ENCODE assay signal across 9 cellular contexts in genomic region chr4:5206391-5206790, GRCh38.
DNase-seq lines count a peak whose midpoint lies in the region; ATAC-seq and TF ChIP-seq lines count a peak whose summit lies in the region.
"Had no signal": no experiment of that assay in that cellular context is flagged by ENCODE, and none has a peak within 500 bp of the region (broad histone marks: within the 10 kb centered on the region; RNA-seq: fewer than 3 reads in every experiment).

No MANE protein-coding gene starts in this region.

- H3K9me3 ChIP-seq in H9 (ENCODE audit: control insufficient read depth, low read depth, low read length): no peaks in the 10 kb centered on the region

- H3K36me3 Mint-ChIP-seq in H9 (ENCODE audit: insufficient read depth in 1 of 3, low read depth in 3 of 3): peaks cover 10 to 30% (median 18%) of the 10 kb centered on the region in 3 experiments

- H3K56ac ChIP-seq in H9 (ENCODE audit: insufficient read length, low read depth, low read length): no peak overlapping the region

- no peak overlapping the region for H3K4me2 ChIP-seq in H9 (ENCODE audit: insufficient read depth, insufficient read length, low read length)

- peak overlapping the region in 1 of 3 experiments; percentile 71; a peak in 1 of 7 replicates for H3K27ac Mint-ChIP-seq in H9
- H3K27ac Mint-ChIP-seq: WTC11 had no signal

- no peak overlapping the region for H3K14ac ChIP-seq in H9 (ENCODE audit: insufficient read depth, low read length)

- H2BK20ac ChIP-seq in H9 (ENCODE audit: low read depth, low read length, poor library complexity, severe bottlenecking): no peak overlapping the region

- peaks cover 3% of the 10 kb centered on the region; the same call in 1 of the 2 replicates for H3K27me3 Mint-ChIP-seq in H9 (ENCODE audit: low read depth)

- no peaks in the 10 kb centered on the region for H3K27me3 ChIP-seq in brain microvascular endothelial cell (replicated peaks)
- H3K27me3 ChIP-seq in H9 (ENCODE audit: insufficient read depth, low read length): no peaks in the 10 kb centered on the region

- peaks cover 41 to 44% of the 10 kb centered on the region in 2 experiments for H3K4me1 Mint-ChIP-seq in H9

- no peak overlapping the region for H2BK15ac ChIP-seq in H9 (ENCODE audit: low read depth, low read length)

- no peak overlapping the region for H2BK5ac ChIP-seq in H9 (ENCODE audit: insufficient read length, low read length)

- no peak overlapping the region for H3K18ac ChIP-seq in H9 (ENCODE audit: insufficient read length, low read depth, low read length)

- DNase-seq in AG10803 (ENCODE audit: low read depth) (peak; percentile 92), NCI-H1092 (lab: John Stamatoyannopoulos, UW) (peak; percentile 61), brain microvascular endothelial cell (peak; percentile 84), medulla oblongata (ENCODE audit: extremely low spot score) (peak; percentile 51), H9 (no peak), NCI-H2107 (lab: John Stamatoyannopoulos, UW) (no peak)

- H2BK120ac ChIP-seq in H9 (ENCODE audit: low read depth, low read length, poor library complexity, severe bottlenecking): no peak overlapping the region

- H3K36me3 ChIP-seq in brain microvascular endothelial cell (replicated peaks): no peaks in the 10 kb centered on the region

- H2AK5ac ChIP-seq in H9 (ENCODE audit: insufficient read length, low read length): no peak overlapping the region

- TF ChIP-seq CTCF in AG10803 (conservative IDR thresholded peaks at IDR 0.05; ENCODE audit: low read length) (no peak), brain microvascular endothelial cell (IDR thresholded peaks at IDR 0.05; ENCODE audit: low read depth, low read length, missing control alignments) (no peak), H9 (conservative IDR thresholded peaks at IDR 0.05) (no peak)

- no peaks in the 10 kb centered on the region for H3K79me1 ChIP-seq in H9 (ENCODE audit: insufficient read depth, low read depth, low read length, poor library complexity, severe bottlenecking)

- H4K5ac ChIP-seq in H9 (ENCODE audit: insufficient read length, low read depth, low read length): no peak overlapping the region

- no peak overlapping the region for H3K23ac ChIP-seq in H9 (ENCODE audit: insufficient read length, low read depth, low read length)

- H3K4me3 ChIP-seq in AG10803 (ENCODE audit: low read length) (no peak overlapping the region), brain microvascular endothelial cell (ENCODE audit: low read depth, low read length) (no peak overlapping the region)

- no peak overlapping the region for H4K8ac ChIP-seq in H9 (replicated peaks; ENCODE audit: insufficient read length, low read depth, low read length)

- no peak for ATAC-seq in GM18868 (IDR thresholded peaks at IDR 0.05; ENCODE audit: unreplicated experiment)
- ATAC-seq in HG02763 (IDR thresholded peaks at IDR 0.05; ENCODE audit: unreplicated experiment): no peak
- ATAC-seq: WTC11 had no signal

- no peak overlapping the region for H2BK12ac ChIP-seq in H9 (ENCODE audit: insufficient read length, low read depth, low read length)

- no peaks in the 10 kb centered on the region for H3K23me2 ChIP-seq in H9 (ENCODE audit: insufficient read length, low read depth, low read length, poor library complexity, severe bottlenecking)

- peak overlapping the region; percentile 19 for H3K27ac ChIP-seq in brain microvascular endothelial cell
- H3K27ac ChIP-seq in H9 (ENCODE audit: insufficient read length, low read depth, low read length): no peak overlapping the region

- H4K91ac ChIP-seq in H9 (ENCODE audit: insufficient read length, low read depth, low read length): no peak overlapping the region

- no peaks in the 10 kb centered on the region for H3K79me2 ChIP-seq in H9 (ENCODE audit: insufficient read depth, low read length)

- H4K20me1 ChIP-seq in H9 (ENCODE audit: control insufficient read depth, insufficient read depth, insufficient read length): no peaks in the 10 kb centered on the region

- H3T11ph ChIP-seq in H9 (ENCODE audit: low read length): no peak overlapping the region

- H3K9me3 Mint-ChIP-seq in H9: peaks cover 19 to 28% of the 10 kb centered on the region in 2 experiments

- in situ Hi-C loops in brain microvascular endothelial cell (cut with HindIII; ENCODE audit: low pct_ligation_motif_present, low sequenced_read_pairs): no loop called here

- WGBS in H9 (ENCODE audit: extremely low coverage, insufficient read length, low lambda C conversion rate): no CpG with 5 or more reads among the region's 9 CpGs

- no peak overlapping the region for H3K4ac ChIP-seq in H9 (ENCODE audit: low read depth, low read length)

- peaks cover 2% of the 10 kb centered on the region; the same call in 1 of the 2 replicates for H3K4me1 ChIP-seq in H9 (ENCODE audit: insufficient read depth, low read length)

- H3K4me3 Mint-ChIP-seq in H9: no peak overlapping the region
- H3K4me3 Mint-ChIP-seq: WTC11 had no signal

- no peak overlapping the region for H2AFZ ChIP-seq in H9 (ENCODE audit: low read length)

- H3K9ac ChIP-seq in H9 (ENCODE audit: extremely low read depth, insufficient read length, low read length): no peak overlapping the region

Comparison
In these comparisons a context has a peak if more than half of its experiments do, and no peak if none do; other contexts are left out.
1. DNase-seq: peak in AG10803 (single experiment), NCI-H1092 (single experiment), brain microvascular endothelial cell (single experiment) and medulla oblongata (single experiment); none in H9 (single experiment) and NCI-H2107 (single experiment).